8 cellular contexts compared by ENCODE assay signal in genomic region chr1:67149179-67149770, GRCh38. TPM values are rescaled to one million over a fixed set of nuclear protein-coding genes. Genes with fewer than 3 reads are reported as not detected.
DNase-seq lines count a peak whose midpoint lies in the region; ATAC-seq and TF ChIP-seq lines count a peak whose summit lies in the region.

No MANE protein-coding gene starts in this region.

- POLR2A ChIA-PET in CD4-positive, alpha-beta T cell (lab: Charles Lee), result interaction anchor here (0.6 to 2.2 kb wide), 10 partner anchors 10 to 387 kb away, joined by 3 to 15 read pairs (median 4); partner anchors contain the start of genes DNAI4, MIER1 and SLC35D1
- POLR2A ChIA-PET in activated B cell treated with CpG ODN at 0.5 μM for 24 hours (lab: Charles Lee), result interaction anchor here (1.0 to 1.9 kb wide), 3 partner anchors 96 to 385 kb away, joined by 3 to 9 read pairs (median 3); partner anchors contain the start of gene SLC35D1

- peaks cover 31% of the 10 kb centered on the region for H3K4me1 Mint-ChIP-seq in CD4-positive, alpha-beta T cell (ENCODE audit: low read depth)
- H3K4me1 Mint-ChIP-seq in activated B cell treated with CpG ODN at 0.5 μM for 24 hours, result peaks cover 9% of the 10 kb centered on the region

- no peak overlapping the region for H3K4me3 Mint-ChIP-seq in CD4-positive, alpha-beta T cell
- no peak overlapping the region for H3K4me3 Mint-ChIP-seq in activated B cell treated with CpG ODN at 0.5 μM for 24 hours

- peak; percentile 32 to 67 (median 50) for DNase-seq in CD4-positive, alpha-beta T cell
- DNase-seq in NCI-H2196 (lab: John Stamatoyannopoulos, UW; ENCODE audit: unreplicated experiment), result peak; percentile 60
- DNase-seq in activated B cell treated with CpG ODN at 0.5 μM for 24 hours, result peak; percentile 23
- DNase-seq in cerebellum (ENCODE audit: low spot score), result peak; percentile 21
- DNase-seq in left colon, result peak; percentile 63 to 70
- DNase-seq in stimulated activated CD4-positive, alpha-beta T cell treated with anti-CD3 and anti-CD28 coated beads, TNF-alpha, amount 100 ng/mL, for 48 hours (ENCODE audit: low read depth in 3 of 3), result peak in 2 of 3 donors; percentile 43

- H3K27me3 ChIP-seq in CD4-positive, alpha-beta T cell (ENCODE audit: control insufficient read depth, insufficient read depth, low read length), result no peaks in the 10 kb centered on the region

- peak; percentile 85 for TF ChIP-seq CTCF in CD4-positive, alpha-beta T cell (IDR thresholded peaks at IDR 0.05)
- no peak for TF ChIP-seq CTCF in activated B cell treated with CpG ODN at 0.5 μM for 24 hours (IDR thresholded peaks at IDR 0.05)

- no peaks in the 10 kb centered on the region for H3K9me3 Mint-ChIP-seq in CD4-positive, alpha-beta T cell
- no peaks in the 10 kb centered on the region for H3K9me3 Mint-ChIP-seq in activated B cell treated with CpG ODN at 0.5 μM for 24 hours

- no peaks in the 10 kb centered on the region for H3K27me3 Mint-ChIP-seq in CD4-positive, alpha-beta T cell
- H3K27me3 Mint-ChIP-seq in activated B cell treated with CpG ODN at 0.5 μM for 24 hours, result peaks cover 8% of the 10 kb centered on the region

- no peaks in the 10 kb centered on the region for H3K9me3 ChIP-seq in CD4-positive, alpha-beta T cell (ENCODE audit: control insufficient read depth, low read length)

- H3K27ac Mint-ChIP-seq in CD4-positive, alpha-beta T cell, result no peak overlapping the region
- H3K27ac Mint-ChIP-seq in activated B cell treated with CpG ODN at 0.5 μM for 24 hours, result no peak overlapping the region

- H3K36me3 Mint-ChIP-seq in CD4-positive, alpha-beta T cell (ENCODE audit: low read depth), result no peaks in the 10 kb centered on the region
- H3K36me3 Mint-ChIP-seq in activated B cell treated with CpG ODN at 0.5 μM for 24 hours (ENCODE audit: low read depth), result no peaks in the 10 kb centered on the region

- H3K27ac ChIP-seq in CD4-positive, alpha-beta T cell (ENCODE audit: low read depth, low read length), result no peak overlapping the region

- intact Hi-C loops in CD4-positive, alpha-beta T cell (cut with DNase I, micrococcal nuclease), result loop anchor here (1.0 to 10.0 kb wide), 7 partner anchors 62 to 386 kb away; partner anchors contain the start of genes SERBP1 (in 1 of the 2) and SLC35D1 (in 1 of the 2)
- intact Hi-C loops in activated B cell treated with CpG ODN at 0.5 μM for 24 hours (cut with micrococcal nuclease), result loop anchor here (1.0 to 5.0 kb wide), 6 partner anchors 63 to 384 kb away; partner anchors contain the start of genes DNAI4, MIER1 and SLC35D1
- intact Hi-C loops in left colon (cut with DNase I, micrococcal nuclease), result loop anchor here in 1 of 2 donors (10.0 kb wide), 1 partner anchor 384 kb away; no protein-coding TSS in a partner anchor

- peak; percentile 93 for ATAC-seq in CD4-positive, alpha-beta T cell (ENCODE audit: poor library complexity)
- ATAC-seq in GM19035 (IDR thresholded peaks at IDR 0.05; ENCODE audit: unreplicated experiment), result peak; percentile 88
- peak; percentile 97 for ATAC-seq in HG03135 (IDR thresholded peaks at IDR 0.05; ENCODE audit: unreplicated experiment)
- ATAC-seq in activated B cell treated with CpG ODN at 0.5 μM for 24 hours (ENCODE audit: low read depth), result peak; percentile 87
- peak; percentile 100 for ATAC-seq in left colon

- CTCF ChIA-PET in CD4-positive, alpha-beta T cell (lab: Charles Lee), result interaction anchor here (0.7 to 3.6 kb wide), 18 partner anchors 12 to 424 kb away, joined by 3 to 22 read pairs (median 4); partner anchors contain the start of genes IL23R and MIER1
- CTCF ChIA-PET in activated B cell treated with CpG ODN at 0.5 μM for 24 hours (lab: Charles Lee), result interaction anchor here (0.6 to 3.8 kb wide), 43 partner anchors 12 to 391 kb away, joined by 3 to 170 read pairs (median 4); partner anchors contain the start of genes IL23R, MIER1 and SLC35D1

RNA-seq across cellular contexts. Expression of gene C1orf141, which starts 14.5 kb away (rescaled TPM):
- total RNA-seq in CD4-positive, alpha-beta T cell, result not detected
- total RNA-seq in activated B cell treated with CpG ODN at 0.5 μM for 24 hours, result not detected in 2 replicates
- not detected for total RNA-seq in cerebellum
- not detected for total RNA-seq in left colon

RNA-seq across cellular contexts. Expression of gene IL23R, which starts 17.0 kb away (rescaled TPM):
- total RNA-seq in CD4-positive, alpha-beta T cell, result under 1 TPM; 0.08 to 0.14 TPM
- total RNA-seq in activated B cell treated with CpG ODN at 0.5 μM for 24 hours, result not detected in 2 replicates
- total RNA-seq in cerebellum, result not detected
- total RNA-seq in left colon, result 1 to 10 TPM; 2.0 TPM
